ENCODE assay signal across 9 cellular contexts in the genomic region with DNA sequence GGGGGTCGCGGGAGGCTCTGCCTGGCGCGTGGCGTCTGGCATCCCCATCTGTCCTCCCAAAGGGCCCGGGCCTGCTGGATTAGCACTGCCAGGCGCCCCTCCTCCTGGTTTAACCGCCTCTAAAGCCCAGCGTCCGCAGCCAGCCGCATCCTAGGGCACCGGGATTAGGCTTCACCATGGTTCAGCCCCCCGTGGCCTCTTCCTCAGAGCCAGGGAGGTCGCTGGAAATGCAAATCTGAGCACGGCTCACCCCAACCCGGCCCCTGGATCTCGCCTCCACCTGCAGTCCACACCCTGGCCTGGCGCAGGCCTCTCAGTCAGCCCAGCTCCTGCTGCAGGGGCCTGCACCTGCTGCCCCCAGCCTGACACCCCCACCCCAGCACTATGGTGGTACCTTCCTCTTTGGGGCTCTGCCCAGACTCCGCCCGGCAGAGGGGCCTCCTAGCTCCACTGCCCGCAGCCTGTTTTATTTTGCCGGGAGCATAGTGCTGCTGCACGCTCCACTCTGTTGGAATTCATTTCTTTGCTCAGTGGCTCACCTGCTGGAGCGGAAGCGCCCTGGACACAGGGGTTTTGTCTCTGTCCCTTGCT. TPM values are rescaled to one million over a fixed set of nuclear protein-coding genes. Genes with fewer than 3 reads are reported as not detected.
A peak's percentile ranks its signal among the peaks of the same experiment; 100 is the strongest.
DNase-seq lines count a peak whose midpoint lies in the region; ATAC-seq, FAIRE-seq and TF ChIP-seq lines count a peak whose summit lies in the region.
"Had no signal": no experiment of that assay in that cellular context is flagged by ENCODE, and none has a peak within 500 bp of the region (broad histone marks: within the 10 kb centered on the region; RNA-seq: fewer than 3 reads in every experiment).

No MANE protein-coding gene starts in this region.

- FAIRE-seq in GM12878 (lab: Jason Lieb, UNC) = no peak

- ATAC-seq in GM12878 (peak; percentile 53), HG03045 (IDR thresholded peaks at IDR 0.05; ENCODE audit: unreplicated experiment) (no peak), HG03280 (IDR thresholded peaks at IDR 0.05; ENCODE audit: unreplicated experiment) (no peak)
- no peak for ATAC-seq in naive thymus-derived CD4-positive, alpha-beta T cell

- TF ChIP-seq RAD21 in GM12878 (IDR thresholded peaks at IDR 0.05; ENCODE audit: insufficient read depth, low read depth, low read length) = no peak

- H3K4me1 ChIP-seq in GM12878 (ENCODE audit: control insufficient read depth, insufficient read depth, low read length) = no peaks in the 10 kb centered on the region
- no peaks in the 10 kb centered on the region for H3K4me1 ChIP-seq in naive thymus-derived CD4-positive, alpha-beta T cell (ENCODE audit: control insufficient read depth in 2 of 2, insufficient read depth in 2 of 2, low read length in 2 of 2)

- SMC1A ChIA-PET in GM12878 (lab: Charles Lee; ENCODE audit: uncharacterized antibody, unreplicated experiment) = no interaction called here

- peaks cover 4 to 13% (median 8%) of the 10 kb centered on the region in 7 donors for H3K4me1 Mint-ChIP-seq in naive thymus-derived CD4-positive, alpha-beta T cell

- H3K27ac ChIP-seq in GM12878 (ENCODE audit: control insufficient read depth, insufficient read depth) = peak overlapping the region; percentile 59
- no peak overlapping the region for H3K27ac ChIP-seq in naive thymus-derived CD4-positive, alpha-beta T cell (ENCODE audit: low read depth, low read length)
- H3K27ac ChIP-seq: thyroid gland had no signal

- CTCF ChIA-PET in GM12878 (lab: Yijun Ruan, JAX) = interaction anchor here (0.6 to 1.4 kb wide), 2 partner anchors 28 to 29 kb away, joined by 3 read pairs; no protein-coding TSS in a partner anchor
- CTCF ChIA-PET in naive thymus-derived CD4-positive, alpha-beta T cell (lab: Charles Lee) = no interaction called here

- TF ChIP-seq CTCF in GM12864 (IDR thresholded peaks at IDR 0.05; ENCODE audit: low read depth, low read length, missing control alignments) (no peak), GM12878 (IDR thresholded peaks at IDR 0.05 in 2 of 3, conservative IDR thresholded peaks at IDR 0.05 in 1 of 3; ENCODE audit: control insufficient read depth in 2 of 3, extremely low read depth in 1 of 3, insufficient read depth in 1 of 3, low read depth in 3 of 3, low read length in 3 of 3) (no peak)

- no peaks in the 10 kb centered on the region for H3K27me3 ChIP-seq in GM12878 (replicated peaks in 1 of 2; ENCODE audit: control insufficient read depth in 2 of 2, insufficient read depth in 2 of 2, low read length in 1 of 2)
- peaks cover 0 to 3% of the 10 kb centered on the region in 2 donors for H3K27me3 ChIP-seq in naive thymus-derived CD4-positive, alpha-beta T cell (ENCODE audit: control insufficient read depth in 2 of 2, insufficient read depth in 2 of 2, low read length in 2 of 2)
- H3K27me3 ChIP-seq: thyroid gland had no signal

- TF ChIP-seq EP300 in GM12878 (IDR thresholded peaks at IDR 0.05; ENCODE audit: borderline replicate concordance in 1 of 2, control insufficient read depth in 1 of 2, low read depth in 2 of 2, low read length in 2 of 2) = no peak

- no peaks in the 10 kb centered on the region for H3K9me3 ChIP-seq in GM12878 (replicated peaks; ENCODE audit: control insufficient read depth, insufficient read depth, low read length)
- no peaks in the 10 kb centered on the region for H3K9me3 ChIP-seq in naive thymus-derived CD4-positive, alpha-beta T cell (ENCODE audit: control insufficient read depth in 2 of 3, low read length in 3 of 3)
- H3K9me3 ChIP-seq: thyroid gland had no signal

- H3K36me3 Mint-ChIP-seq in naive thymus-derived CD4-positive, alpha-beta T cell = no peaks in the 10 kb centered on the region

- H3K4me2 ChIP-seq in GM12878 (ENCODE audit: control insufficient read depth, insufficient read depth) = peak overlapping the region; percentile 88

- peak overlapping the region; percentile 34 to 94 (median 76) for H3K4me3 Mint-ChIP-seq in naive thymus-derived CD4-positive, alpha-beta T cell

- RAD21 ChIA-PET in GM12878 (lab: Charles Lee; ENCODE audit: unreplicated experiment) = interaction anchor here (0.6 kb wide), 1 partner anchor 585 kb away, joined by 3 read pairs; no protein-coding TSS in a partner anchor

- H2AFZ ChIP-seq in GM12878 (ENCODE audit: control insufficient read depth, low read depth, low read length) = peak overlapping the region; percentile 84

- H3K27me3 Mint-ChIP-seq in naive thymus-derived CD4-positive, alpha-beta T cell = peaks cover 3 to 18% (median 16%) of the 10 kb centered on the region in 5 donors

- H3K27ac Mint-ChIP-seq in naive thymus-derived CD4-positive, alpha-beta T cell = peak overlapping the region in 1 of 9 donors; percentile 74

- DNase-seq in GM12864 (ENCODE audit: low read depth) (no peak), NCI-H146 treated with DMSO at 0.1 percent for 48 hours (lab: John Stamatoyannopoulos, UW; ENCODE audit: unreplicated experiment) (peak; percentile 87), GM12878 (ENCODE audit: low read depth, low spot score) (no peak), COLO829 (ENCODE audit: low spot score) (no peak), GM19240 (ENCODE audit: insufficient read length, low spot score) (no peak)
- DNase-seq in naive thymus-derived CD4-positive, alpha-beta T cell = no peak

- no peaks in the 10 kb centered on the region for H3K36me3 ChIP-seq in GM12878 (ENCODE audit: control insufficient read depth in 2 of 2, insufficient read depth in 2 of 2, low read length in 1 of 2)
- H3K36me3 ChIP-seq in naive thymus-derived CD4-positive, alpha-beta T cell (ENCODE audit: control insufficient read depth in 2 of 3, insufficient read depth in 3 of 3, low read length in 3 of 3) = no peaks in the 10 kb centered on the region
- H3K36me3 ChIP-seq: thyroid gland had no signal

- H3K4me3 ChIP-seq in GM12864 (ENCODE audit: low read depth, low read length) = peak overlapping the region; percentile 27
- peak overlapping the region; percentile 45; the same call in 1 of the 2 replicates for H3K4me3 ChIP-seq in GM12878
- H3K4me3 ChIP-seq in naive thymus-derived CD4-positive, alpha-beta T cell (ENCODE audit: low read length) = no peak overlapping the region

- POLR2A ChIA-PET in GM12878 (lab: Charles Lee) = no interaction called here
- POLR2A ChIA-PET in naive thymus-derived CD4-positive, alpha-beta T cell (lab: Charles Lee) = no interaction called here

- TF ChIP-seq POLR2A in GM12878 (IDR thresholded peaks at IDR 0.05; ENCODE audit: low read depth, low read length) = peak; percentile 53; the same call in 1 of the 2 replicates

- intact Hi-C loops in GM12878 (cut with micrococcal nuclease; ENCODE audit: unreplicated experiment) = no loop called here
- intact Hi-C loops in naive thymus-derived CD4-positive, alpha-beta T cell (cut with micrococcal nuclease) = loop anchor here in 1 of 2 donors (1.0 kb wide), 1 partner anchor 14 kb away; the partner anchor contains the start of gene PRELID3A

- peak overlapping the region; percentile 67 for H3K9ac ChIP-seq in GM12878 (ENCODE audit: control insufficient read depth, insufficient read depth, low read length)

- 38% methylated on average over 20 of the region's 25 CpGs for WGBS in GM12878 (ENCODE audit: insufficient coverage, insufficient replicate concordance, low lambda C conversion rate, missing lambda C conversion rate)

- H3K79me2 ChIP-seq in GM12878 (ENCODE audit: control insufficient read depth, insufficient read depth, low read length) = peaks cover 3% of the 10 kb centered on the region

- H3K9me3 Mint-ChIP-seq in naive thymus-derived CD4-positive, alpha-beta T cell = no peaks in the 10 kb centered on the region

- no TSS peak for BruUV-seq in GM12878 (replicated peaks; lab: Mats Ljungman, UMichigan)

- in situ Hi-C loops in GM12878 (cut with MboI) = no loop called here

- H4K20me1 ChIP-seq in GM12878 (ENCODE audit: control insufficient read depth, insufficient read depth) = no peaks in the 10 kb centered on the region

RNA-seq across cellular contexts. Expression of gene PRELID3A, which starts 13.2 kb away (rescaled TPM):
- total RNA-seq in GM12878 (2013; cell fraction: nucleolus; rRNA removed) = 35.5 and 38.9 TPM in 2 replicates
- total RNA-seq in GM12878 (2014; rRNA removed) (6.0 and 11.0 TPM in 2 replicates), GM12878 (2014; rRNA removed; fragmentation: Illumina TruSeq; extraction: Trizol) (6.9 and 7.3 TPM in 2 replicates), GM12878 (2021) (10.0 and 13.1 TPM in 2 replicates)
- polyA plus RNA-seq in GM12878 (2011; ENCODE audit: low read depth) = 2.8 TPM
- polyA plus RNA-seq in GM12878 (2011; rRNA removed) (6.1 and 7.6 TPM in 2 replicates), GM12878 (2014; fragmentation: Illumina TruSeq; extraction: Trizol) (4.7 and 7.3 TPM in 2 replicates), GM12878 (2014; fragmentation: Nextera tagmentation; extraction: Ambion mirVana) (1 to 10 TPM in 1 of 2 experiments, under 1 TPM in 1; 0.43 to 1.2 TPM), GM12878 (2014; rRNA removed) (14.3 and 19.4 TPM in 2 replicates), GM12878 (2016; fragmentation: Nextera tagmentation; extraction: Ambion mirVana) (1 to 10 TPM; 7.3 to 9.1 TPM)
- polyA plus RNA-seq in GM12878 (2011; cell fraction: cytosol; rRNA removed) = 5.7 and 7.4 TPM in 2 replicates
- 35.5 and 36.8 TPM in 2 replicates for polyA plus RNA-seq in GM12878 (2011; cell fraction: nucleus; rRNA removed)
- 5.6 and 6.6 TPM in 2 replicates for polyA plus RNA-seq in GM12878 (2012)
- polyA minus RNA-seq in GM12878 (2011; rRNA and poly(A)+ RNA removed) = 1.8 and 3.0 TPM in 2 replicates
- 2.9 TPM in 1 of 2 replicates, not detected in the other for polyA minus RNA-seq in GM12878 (2011; cell fraction: cytosol; rRNA and poly(A)+ RNA removed)
- 2.9 and 8.0 TPM in 2 replicates for polyA minus RNA-seq in GM12878 (2011; cell fraction: nucleus; rRNA and poly(A)+ RNA removed)
- total RNA-seq in naive thymus-derived CD4-positive, alpha-beta T cell = 1 to 10 TPM in 2 of 5 experiments, under 1 TPM in 3; 0.44 to 1.8 (median 0.92) TPM
- polyA plus RNA-seq in naive thymus-derived CD4-positive, alpha-beta T cell = not detected

RNA-seq across cellular contexts. Expression of gene AFG3L2, which starts 43.9 kb away (rescaled TPM):
- total RNA-seq in GM12878 (2013; cell fraction: nucleolus; rRNA removed) = 76.0 and 83.0 TPM in 2 replicates
- total RNA-seq in GM12878 (2014; rRNA removed) (57.9 and 62.9 TPM in 2 replicates), GM12878 (2014; rRNA removed; fragmentation: Illumina TruSeq; extraction: Trizol) (67.7 and 71.0 TPM in 2 replicates), GM12878 (2021) (63.8 and 68.0 TPM in 2 replicates)
- 27.0 TPM for polyA plus RNA-seq in GM12878 (2011; ENCODE audit: low read depth)
- polyA plus RNA-seq in GM12878 (2011; rRNA removed) (49.6 and 62.2 TPM in 2 replicates), GM12878 (2014; fragmentation: Illumina TruSeq; extraction: Trizol) (57.6 and 70.8 TPM in 2 replicates), GM12878 (2014; fragmentation: Nextera tagmentation; extraction: Ambion mirVana) (10 to 100 TPM; 21.0 to 21.6 TPM), GM12878 (2014; rRNA removed) (50.4 and 56.1 TPM in 2 replicates), GM12878 (2016; fragmentation: Nextera tagmentation; extraction: Ambion mirVana) (10 to 100 TPM; 66.6 to 72.7 TPM)
- polyA plus RNA-seq in GM12878 (2011; cell fraction: cytosol; rRNA removed) = 32.0 and 33.2 TPM in 2 replicates
- 46.8 and 48.9 TPM in 2 replicates for polyA plus RNA-seq in GM12878 (2011; cell fraction: nucleus; rRNA removed)
- polyA plus RNA-seq in GM12878 (2012) = 35.5 and 37.8 TPM in 2 replicates
- polyA minus RNA-seq in GM12878 (2011; rRNA and poly(A)+ RNA removed) = 41.6 and 42.9 TPM in 2 replicates
- polyA minus RNA-seq in GM12878 (2011; cell fraction: cytosol; rRNA and poly(A)+ RNA removed) = 17.1 and 23.5 TPM in 2 replicates
- 16.3 and 27.9 TPM in 2 replicates for polyA minus RNA-seq in GM12878 (2011; cell fraction: nucleus; rRNA and poly(A)+ RNA removed)
- total RNA-seq in naive thymus-derived CD4-positive, alpha-beta T cell = 10 to 100 TPM; 26.3 to 42.3 (median 32.0) TPM
- polyA plus RNA-seq in naive thymus-derived CD4-positive, alpha-beta T cell = 10 to 100 TPM; 29.9 to 38.6 TPM
